In genomic region chr3:13617097-13617738, GRCh38 we compare ENCODE assay signal across 34 cellular contexts.
"Had no signal": no experiment of that assay in that cellular context is flagged by ENCODE, and none has a peak within 500 bp of the region (broad histone marks: within the 10 kb centered on the region; RNA-seq: fewer than 3 reads in every experiment).

No MANE protein-coding gene starts in this region.

- H3K27ac Mint-ChIP-seq: activated B cell treated with CpG ODN at 0.5 μM for 24 hours; activated CD8-positive, alpha-beta T cell treated with anti-CD3 and anti-CD28 coated beads for 36 hours; activated naive CD8-positive, alpha-beta T cell; activated T-helper 17 cell treated with anti-CD3 and anti-CD28 coated beads, Interleukin-2, amount 50 U/mL, for 72 hours; brain; dendritic cell treated with granulocyte-macrophage colony-stimulating factor and Interleukin-4, amounts not matched to agents 40 ng/mL and 50 ng/mL, for 4 days; endodermal cell; T-helper 17 cell; T-helper 2 cell treated with Interferon-gamma antibody and Interleukin-4, amounts not matched to agents 5 μg/mL and 100 μg/mL, for 36 hours had no signal

- H3K9me3 ChIP-seq: ascending aorta, breast epithelium, esophagus squamous epithelium had no signal

- H3K4me1 Mint-ChIP-seq: activated B cell treated with CpG ODN at 0.5 μM for 24 hours, endodermal cell had no signal

- H3K27ac ChIP-seq: ascending aorta, breast epithelium, cardiac muscle cell, coronary artery, dorsolateral prefrontal cortex, esophagus squamous epithelium, WERI-Rb-1 had no signal

- H3K36me3 ChIP-seq: breast epithelium, cardiac muscle cell, WERI-Rb-1 had no signal

- ATAC-seq: activated CD4-positive, CD25-positive, alpha-beta regulatory T cell treated with anti-CD3 and anti-CD28 coated beads, Interleukin-2, amount 50 U/mL, for 24 hours; activated CD8-positive, alpha-beta T cell treated with anti-CD3 and anti-CD28 coated beads for 36 hours; activated T-cell treated with anti-CD3 and anti-CD28 coated beads, Interleukin-2, amount 50 U/mL, for 4 hours; activated T-helper 17 cell treated with anti-CD3 and anti-CD28 coated beads, Interleukin-2, amount 50 U/mL, for 72 hours; T-helper 17 cell had no signal

- FAIRE-seq: frontal cortex had no signal

- H3K4me3 Mint-ChIP-seq: activated B cell treated with CpG ODN at 0.5 μM for 24 hours; activated CD8-positive, alpha-beta T cell treated with anti-CD3 and anti-CD28 coated beads for 36 hours; activated naive CD8-positive, alpha-beta T cell; activated T-cell treated with anti-CD3 and anti-CD28 coated beads, Interleukin-2, amount 50 U/mL, for 4 hours; activated T-helper 17 cell treated with anti-CD3 and anti-CD28 coated beads, Interleukin-2, amount 50 U/mL, for 72 hours; brain; dendritic cell treated with granulocyte-macrophage colony-stimulating factor and Interleukin-4, amounts not matched to agents 40 ng/mL and 50 ng/mL, for 4 days; endodermal cell; T-helper 17 cell; T-helper 2 cell treated with Interferon-gamma antibody and Interleukin-4, amounts not matched to agents 5 μg/mL and 100 μg/mL, for 36 hours had no signal

- H3K9me3 Mint-ChIP-seq: activated B cell treated with CpG ODN at 0.5 μM for 24 hours; activated CD8-positive, alpha-beta T cell treated with anti-CD3 and anti-CD28 coated beads for 36 hours; activated T-cell treated with anti-CD3 and anti-CD28 coated beads, Interleukin-2, amount 50 U/mL, for 4 hours; dendritic cell treated with granulocyte-macrophage colony-stimulating factor and Interleukin-4, amounts not matched to agents 40 ng/mL and 50 ng/mL, for 4 days; T-helper 2 cell treated with Interferon-gamma antibody and Interleukin-4, amounts not matched to agents 5 μg/mL and 100 μg/mL, for 36 hours had no signal

- H3K4me1 ChIP-seq: ascending aorta, breast epithelium had no signal

- H3K4me3 ChIP-seq: ascending aorta, breast epithelium, cardiac muscle cell, coronary artery, dorsolateral prefrontal cortex, esophagus squamous epithelium had no signal

- H3K27me3 Mint-ChIP-seq: activated CD8-positive, alpha-beta T cell treated with anti-CD3 and anti-CD28 coated beads for 36 hours; activated naive CD8-positive, alpha-beta T cell; dendritic cell treated with granulocyte-macrophage colony-stimulating factor and Interleukin-4, amounts not matched to agents 40 ng/mL and 50 ng/mL, for 4 days had no signal

- DNase-seq: activated B cell treated with CpG ODN at 0.5 μM for 24 hours; activated CD4-positive, alpha-beta T cell treated with anti-CD3 and anti-CD28 coated beads for 48 hours; activated CD4-positive, alpha-beta T cell treated with anti-CD3 and anti-CD28 coated beads, Interleukin-2, amount 50 U/mL, for 1 hour; activated CD4-positive, alpha-beta T cell treated with anti-CD3 and anti-CD28 coated beads, Interleukin-2, amount 50 U/mL, for 48 hours; activated CD8-positive, alpha-beta memory T cell treated with anti-CD3 and anti-CD28 coated beads for 24 hours; activated CD8-positive, alpha-beta T cell treated with anti-CD3 and anti-CD28 coated beads for 36 hours; activated effector memory CD4-positive, alpha-beta T cell treated with Interleukin-2 at 50 U/mL for 16 hours; activated gamma-delta T cell treated with Interleukin-2 at 50 U/mL for 16 hours; activated naive CD4-positive, alpha-beta T cell treated with anti-CD3 and anti-CD28 coated beads, Interleukin-2, amount 50 U/mL, for 16 hours; activated naive CD4-positive, alpha-beta T cell treated with Interleukin-2 at 50 U/mL for 16 hours; activated T-cell treated with anti-CD3 and anti-CD28 coated beads, Interleukin-2, amount 50 U/mL, for 4 hours; central memory CD4-positive, alpha-beta T cell; cerebellar nuclear complex; dorsolateral prefrontal cortex; effector memory CD4-positive, alpha-beta T cell; endodermal cell; erythroblast; esophagus squamous epithelium; head of caudate nucleus; T-helper 1 cell; T-helper 17 cell; T1000; WERI-Rb-1 had no signal
